10 cellular contexts compared by ENCODE assay signal in the genomic region with DNA sequence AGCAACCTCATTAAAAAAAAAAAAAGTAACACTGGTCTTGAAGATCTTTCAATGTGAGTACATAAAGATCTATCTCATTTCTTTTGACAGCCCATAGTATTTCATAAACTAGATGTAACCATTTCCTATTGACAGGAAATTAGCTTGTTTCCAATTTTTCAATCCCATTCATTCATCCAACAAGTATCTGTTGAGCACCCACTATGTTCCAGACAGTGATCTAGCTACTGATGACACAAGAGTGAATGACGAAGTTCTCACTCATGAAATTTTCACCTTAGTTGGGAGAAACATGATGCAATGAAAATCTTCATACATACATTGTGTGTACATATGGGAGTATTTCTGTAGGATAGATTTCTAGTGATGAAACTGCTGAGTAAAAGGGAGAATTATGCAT. TPM values are rescaled to one million over a fixed set of nuclear protein-coding genes. Genes with fewer than 3 reads are reported as not detected.
DNase-seq lines count a peak whose midpoint lies in the region; ATAC-seq and TF ChIP-seq lines count a peak whose summit lies in the region.
"Had no signal": no experiment of that assay in that cellular context is flagged by ENCODE, and none has a peak within 500 bp of the region (broad histone marks: within the 10 kb centered on the region; RNA-seq: fewer than 3 reads in every experiment).

No MANE protein-coding gene starts in this region.

- H3K4me1 Mint-ChIP-seq in naive thymus-derived CD4-positive, alpha-beta T cell = peaks cover 47 to 83% (median 81%) of the 10 kb centered on the region in 7 donors

- H3K4ac ChIP-seq in IMR-90 (ENCODE audit: low read depth, low read length) = no peak overlapping the region

- no peak overlapping the region for H4K8ac ChIP-seq in IMR-90 (ENCODE audit: low read depth in 2 of 2, low read length in 2 of 2)

- intact Hi-C loops in IMR-90 (cut with micrococcal nuclease) = no loop called here
- intact Hi-C loops in breast epithelium (cut with DNase I; ENCODE audit: low total_unique reads) = no loop called here
- intact Hi-C loops in naive thymus-derived CD4-positive, alpha-beta T cell (cut with micrococcal nuclease) = loop anchor here (1.0 to 5.0 kb wide), 11 partner anchors 8 to 777 kb away; a partner anchor contains a TSS

- H3K18ac ChIP-seq in IMR-90 (ENCODE audit: low read depth, low read length) = no peak overlapping the region

- H3K27me3 Mint-ChIP-seq in naive thymus-derived CD4-positive, alpha-beta T cell = no peaks in the 10 kb centered on the region

- no peak overlapping the region for H2BK15ac ChIP-seq in IMR-90 (ENCODE audit: low read depth, low read length)

- H3K4me2 ChIP-seq in IMR-90 (ENCODE audit: low read depth, low read length) = peak overlapping the region; percentile 78; the same call in 1 of the 2 replicates

- CTCF ChIA-PET in IMR-90 (lab: Yijun Ruan, JAX) = interaction anchor here (0.6 kb wide), 1 partner anchor 13 kb away, joined by 3 read pairs; no protein-coding TSS in a partner anchor
- CTCF ChIA-PET in naive thymus-derived CD4-positive, alpha-beta T cell (lab: Charles Lee) = interaction anchor here (0.6 to 1.5 kb wide), 5 partner anchors 14 to 537 kb away, joined by 3 to 6 read pairs (median 5); no protein-coding TSS in a partner anchor

- H4K91ac ChIP-seq in IMR-90 (ENCODE audit: insufficient read depth, low read depth, low read length) = no peak overlapping the region

- no peak overlapping the region for H3K14ac ChIP-seq in IMR-90 (replicated peaks; ENCODE audit: low read depth, low read length)

- no peak overlapping the region for H2BK20ac ChIP-seq in IMR-90 (ENCODE audit: low read depth, low read length)

- H3K27me3 ChIP-seq in BE2C (peaks cover 52% of the 10 kb centered on the region), IMR-90 (ENCODE audit: control insufficient read depth, insufficient read depth, low read length) (peaks cover 52% of the 10 kb centered on the region), breast epithelium (peaks cover 0 to 7% of the 10 kb centered on the region in 2 donors)
- no peaks in the 10 kb centered on the region for H3K27me3 ChIP-seq in naive thymus-derived CD4-positive, alpha-beta T cell (ENCODE audit: control insufficient read depth in 2 of 2, insufficient read depth in 2 of 2, low read length in 2 of 2)

- H3K9me3 Mint-ChIP-seq in naive thymus-derived CD4-positive, alpha-beta T cell = peaks cover 0 to 3% (median 0%) of the 10 kb centered on the region in 11 donors

- H3K9ac ChIP-seq in IMR-90 (ENCODE audit: low read depth, low read length) = no peak overlapping the region

- no peaks in the 10 kb centered on the region for H4K20me1 ChIP-seq in IMR-90 (ENCODE audit: insufficient read depth, low read length)

- TF ChIP-seq CTCF in BE2C (IDR thresholded peaks at IDR 0.05; ENCODE audit: low read depth, low read length) = no peak
- TF ChIP-seq CTCF in IMR-90 (conservative IDR thresholded peaks at IDR 0.05; ENCODE audit: low read depth, low read length) = no peak
- no peak for TF ChIP-seq CTCF in breast epithelium (IDR thresholded peaks at IDR 0.05)
- no peak for TF ChIP-seq CTCF in GM20000 (IDR thresholded peaks at IDR 0.05; ENCODE audit: extremely low read depth, missing control alignments)

- no peak overlapping the region for H3K56ac ChIP-seq in IMR-90 (ENCODE audit: extremely low read depth, insufficient read depth, low read length)

- H2BK5ac ChIP-seq in IMR-90 (ENCODE audit: low read depth, low read length, poor library complexity, severe bottlenecking) = no peak overlapping the region

- H3K23ac ChIP-seq in IMR-90 (ENCODE audit: low read depth, low read length) = no peak overlapping the region

- H2AK9ac ChIP-seq in IMR-90 (replicated peaks; ENCODE audit: low read depth, low read length, poor library complexity) = no peak overlapping the region

- POLR2A ChIA-PET in IMR-90 (lab: Charles Lee; ENCODE audit: unreplicated experiment) = no interaction called here
- POLR2A ChIA-PET in naive thymus-derived CD4-positive, alpha-beta T cell (lab: Charles Lee) = interaction anchor here (0.7 to 2.2 kb wide), 9 partner anchors 11 to 394 kb away, joined by 3 to 18 read pairs (median 3); no protein-coding TSS in a partner anchor

- peak overlapping the region; percentile 65 to 87 (median 82) for H3K27ac Mint-ChIP-seq in naive thymus-derived CD4-positive, alpha-beta T cell

- H4K5ac ChIP-seq in IMR-90 (ENCODE audit: low read depth, low read length) = no peak overlapping the region

- no peak overlapping the region for H3K27ac ChIP-seq in IMR-90 (ENCODE audit: insufficient read depth, low read length)
- H3K27ac ChIP-seq in breast epithelium = no peak overlapping the region
- H3K27ac ChIP-seq in naive thymus-derived CD4-positive, alpha-beta T cell (ENCODE audit: low read depth, low read length) = no peak overlapping the region

- H3K79me1 ChIP-seq in IMR-90 (ENCODE audit: low read depth in 1 of 2, low read length in 2 of 2) = no peaks in the 10 kb centered on the region

- H2AK5ac ChIP-seq in IMR-90 (ENCODE audit: low read depth, low read length) = no peak overlapping the region

- peak overlapping the region; percentile 86 to 97 (median 94) for H3K4me3 Mint-ChIP-seq in naive thymus-derived CD4-positive, alpha-beta T cell

- DNase-seq in BE2C (no peak), IMR-90 (no peak), breast epithelium (ENCODE audit: low spot score in 2 of 2) (no peak), DMS 273 treated with DMSO at 0.1 percent for 48 hours (lab: John Stamatoyannopoulos, UW) (no peak), foreskin melanocyte (no peak), GM20000 (ENCODE audit: low spot score) (no peak)
- DNase-seq in naive thymus-derived CD4-positive, alpha-beta T cell = no peak
- DNase-seq: activated effector memory CD4-positive, alpha-beta T cell treated with anti-CD3 and anti-CD28 coated beads, Interleukin-2, amount 50 U/mL, for 16 hours had no signal

- no peak overlapping the region for H2BK120ac ChIP-seq in IMR-90 (ENCODE audit: low read depth, low read length)

- H3K9me3 ChIP-seq in BE2C = no peaks in the 10 kb centered on the region; the same call in 1 of the 2 replicates
- no peaks in the 10 kb centered on the region for H3K9me3 ChIP-seq in IMR-90 (ENCODE audit: control insufficient read depth, insufficient read depth, low read length)
- H3K9me3 ChIP-seq in breast epithelium = no peaks in the 10 kb centered on the region
- no peaks in the 10 kb centered on the region for H3K9me3 ChIP-seq in naive thymus-derived CD4-positive, alpha-beta T cell (ENCODE audit: control insufficient read depth in 2 of 3, low read length in 3 of 3)
- H3K9me3 ChIP-seq: mucosa of descending colon had no signal

- no peak overlapping the region for H2AFZ ChIP-seq in IMR-90 (replicated peaks; ENCODE audit: low read length, poor library complexity)

- TF ChIP-seq POLR2A in IMR-90 (IDR thresholded peaks at IDR 0.05; ENCODE audit: low read depth, low read length) (no peak), breast epithelium (IDR thresholded peaks at IDR 0.05) (no peak)

- WGBS in IMR-90 (ENCODE audit: extremely low coverage in 2 of 2, insufficient read length in 1 of 2), 2 experiments = no CpG with 5 or more reads among the region's 1 CpG

- H3K9me1 ChIP-seq in IMR-90 (ENCODE audit: insufficient read depth, low read length) = no peaks in the 10 kb centered on the region

- no peak for TF ChIP-seq RAD21 in IMR-90 (IDR thresholded peaks at IDR 0.05; ENCODE audit: low read length)

- no TSS peak for BruUV-seq in IMR-90 (replicated peaks; lab: Mats Ljungman, UMichigan)

- no peak for ATAC-seq in IMR-90 (ENCODE audit: low read depth)
- no peak for ATAC-seq in naive thymus-derived CD4-positive, alpha-beta T cell
- ATAC-seq in GM18907 (IDR thresholded peaks at IDR 0.05; ENCODE audit: unreplicated experiment) = no peak

- H3K4me1 ChIP-seq in BE2C = no peaks in the 10 kb centered on the region
- H3K4me1 ChIP-seq in IMR-90 (ENCODE audit: control insufficient read depth, insufficient read depth, low read length) = no peaks in the 10 kb centered on the region; the same call in 1 of the 2 replicates
- H3K4me1 ChIP-seq in breast epithelium = peaks cover 0 to 9% of the 10 kb centered on the region in 2 donors
- peaks cover 12 to 32% of the 10 kb centered on the region in 2 donors for H3K4me1 ChIP-seq in naive thymus-derived CD4-positive, alpha-beta T cell (ENCODE audit: control insufficient read depth in 2 of 2, insufficient read depth in 2 of 2, low read length in 2 of 2)

- H3K36me3 ChIP-seq in BE2C (no peaks in the 10 kb centered on the region), IMR-90 (ENCODE audit: control insufficient read depth, insufficient read depth, low read length) (no peaks in the 10 kb centered on the region), breast epithelium (no peaks in the 10 kb centered on the region)
- H3K36me3 ChIP-seq in naive thymus-derived CD4-positive, alpha-beta T cell (ENCODE audit: control insufficient read depth in 2 of 3, insufficient read depth in 3 of 3, low read length in 3 of 3) = no peaks in the 10 kb centered on the region

- 0 out of 2 replicates have a peak overlapping the region, but pooled peaks have one; percentile 33 for H3K4me3 ChIP-seq in BE2C (ENCODE audit: low read depth, low read length)
- peak overlapping the region; percentile 30; the same call in 1 of the 2 replicates for H3K4me3 ChIP-seq in IMR-90 (ENCODE audit: insufficient read depth, low read depth, low read length)
- H3K4me3 ChIP-seq in breast epithelium = peak overlapping the region in 2 of 3 donors; percentile 58 to 70
- H3K4me3 ChIP-seq in naive thymus-derived CD4-positive, alpha-beta T cell (ENCODE audit: low read length) = peak overlapping the region; percentile 71
- H3K4me3 ChIP-seq: mucosa of descending colon had no signal

- dilution Hi-C loops in IMR-90 (cut with HindIII; ENCODE audit: low sequenced_read_pairs, unreplicated experiment) = no loop called here

- H3K36me3 Mint-ChIP-seq in naive thymus-derived CD4-positive, alpha-beta T cell = peaks cover 0 to 62% (median 26%) of the 10 kb centered on the region in 5 donors

- in situ Hi-C loops in IMR-90 (cut with MboI; ENCODE audit: low sequenced_read_pairs) = no loop called here

TF ChIP-seq in IMR-90, 13 proteins besides CTCF, POLR2A, EP300 and RAD21:
- TF ChIP-seq MXI1 (IDR thresholded peaks at IDR 0.05; ENCODE audit: borderline replicate concordance, low read depth, low read length) = no peak
TF ChIP-seq in IMR-90: peak in this region for 0.

RNA-seq across cellular contexts. Expression of a gene that starts 1.7 kb away (rescaled TPM):
- 0.28 TPM for polyA plus RNA-seq in BE2C (2012; ENCODE audit: insufficient read depth, insufficient read length, low read depth)
- total RNA-seq in IMR-90 (2012; rRNA removed) = not detected in 2 replicates
- polyA plus RNA-seq in IMR-90 (2012; rRNA removed) = not detected in 2 replicates
- polyA plus RNA-seq in IMR-90 (2012; cell fraction: cytosol; rRNA removed) = not detected in 2 replicates
- not detected in 2 replicates for polyA plus RNA-seq in IMR-90 (2012; cell fraction: nucleus; rRNA removed; ENCODE audit: low replicate concordance)
- 10 to 100 TPM in 1 of 3 donors, 1 to 10 TPM in 2; 2.0 to 47.2 (median 2.6) TPM for total RNA-seq in breast epithelium
- total RNA-seq in naive thymus-derived CD4-positive, alpha-beta T cell = 100 to 1,000 TPM in 1 of 5 experiments, 10 to 100 TPM in 2, 1 to 10 TPM in 2; 5.6 to 189 (median 14.3) TPM
- 10 to 100 TPM; 13.9 to 14.0 TPM for polyA plus RNA-seq in naive thymus-derived CD4-positive, alpha-beta T cell

Comparison
In these comparisons a context has a peak if more than half of its experiments do, and no peak if none do; other contexts are left out.
1. intact Hi-C loops: an anchor here in naive thymus-derived CD4-positive, alpha-beta T cell (1.0 to 5.0 kb wide); none called in IMR-90 and breast epithelium.